In genomic region chr14:92515510-92516343, GRCh38 we compare ENCODE assay signal across 11 cellular contexts. TPM values are rescaled to one million over a fixed set of nuclear protein-coding genes. Genes with fewer than 3 reads are reported as not detected.
DNase-seq lines count a peak whose midpoint lies in the region; ATAC-seq and TF ChIP-seq lines count a peak whose summit lies in the region.
"Had no signal": no experiment of that assay in that cellular context is flagged by ENCODE, and none has a peak within 500 bp of the region (broad histone marks: within the 10 kb centered on the region; RNA-seq: fewer than 3 reads in every experiment).

No MANE protein-coding gene starts in this region.

- H3K4me1 ChIP-seq in BLaER1 treated with 17β-estradiol and CSF1 and Interleukin-3, amounts not matched to agents 10 nM and 100 nM: peaks cover 35 to 85% (median 54%) of the 10 kb centered on the region in 10 experiments
- peaks cover 3 to 27% of the 10 kb centered on the region in 2 donors for H3K4me1 ChIP-seq in ascending aorta

- H3K36me3 ChIP-seq in BLaER1 treated with 17β-estradiol and CSF1 and Interleukin-3, amounts not matched to agents 10 nM and 100 nM: peaks cover 0 to 5% (median 0%) of the 10 kb centered on the region in 11 experiments; a peak in 1 of 22 replicates
- H3K36me3 ChIP-seq in ascending aorta: no peaks in the 10 kb centered on the region

- no peaks in the 10 kb centered on the region for H3K9me3 ChIP-seq in BLaER1 treated with 17β-estradiol and CSF1 and Interleukin-3, amounts not matched to agents 10 nM and 100 nM (replicated peaks in 1 of 11)
- no peaks in the 10 kb centered on the region for H3K9me3 ChIP-seq in ascending aorta
- H3K9me3 ChIP-seq: SJSA1 had no signal

- H3K27ac Mint-ChIP-seq in HFFc6: no peak overlapping the region
- H3K27ac Mint-ChIP-seq in natural killer cell treated with Interleukin-12 subunit alpha and Interleukin-12 subunit beta and Interleukin-15 and Interleukin-18, amount 100 ng/mL, for 72 hours: peak overlapping the region; percentile 99 to 100

- ATAC-seq in natural killer cell treated with Interleukin-12 subunit alpha and Interleukin-12 subunit beta and Interleukin-15 and Interleukin-18, amount 100 ng/mL, for 72 hours: no peak
- ATAC-seq in HG03342 (IDR thresholded peaks at IDR 0.05; ENCODE audit: unreplicated experiment) (no peak), GM19351 (IDR thresholded peaks at IDR 0.05; ENCODE audit: unreplicated experiment) (no peak)

- H3K4me3 Mint-ChIP-seq in HFFc6: peak overlapping the region; percentile 85; the same call in 1 of the 2 replicates
- H3K4me3 Mint-ChIP-seq in natural killer cell treated with Interleukin-12 subunit alpha and Interleukin-12 subunit beta and Interleukin-15 and Interleukin-18, amount 100 ng/mL, for 72 hours: peak overlapping the region; percentile 87

- H4K20me1 ChIP-seq in BLaER1 treated with 17β-estradiol and CSF1 and Interleukin-3, amounts not matched to agents 10 nM and 100 nM: peaks cover 0 to 50% (median 12%) of the 10 kb centered on the region in 11 experiments; a peak in 10 of 22 replicates

- peak overlapping the region in 3 of 11 experiments; percentile 17 to 94 (median 93); a peak in 3 of 22 replicates for H3K9ac ChIP-seq in BLaER1 treated with 17β-estradiol and CSF1 and Interleukin-3, amounts not matched to agents 10 nM and 100 nM

- H3K9me3 Mint-ChIP-seq in HFFc6: no peaks in the 10 kb centered on the region
- no peaks in the 10 kb centered on the region for H3K9me3 Mint-ChIP-seq in natural killer cell treated with Interleukin-12 subunit alpha and Interleukin-12 subunit beta and Interleukin-15 and Interleukin-18, amount 100 ng/mL, for 72 hours

- peak overlapping the region in 2 of 11 experiments; percentile 2 to 95; a peak in 4 of 22 replicates for H3K27ac ChIP-seq in BLaER1 treated with 17β-estradiol and CSF1 and Interleukin-3, amounts not matched to agents 10 nM and 100 nM
- H3K27ac ChIP-seq in ascending aorta: peak overlapping the region in 1 of 2 donors; percentile 81
- H3K27ac ChIP-seq: SJSA1 had no signal

- intact Hi-C loops in ascending aorta (cut with DNase I): loop anchor here (2.0 to 10.0 kb wide), 3 partner anchors 87 to 279 kb away; partner anchors contain the start of gene GOLGA5

- peaks cover 0 to 24% (median 9%) of the 10 kb centered on the region in 11 experiments; a peak in 14 of 22 replicates for H3K27me3 ChIP-seq in BLaER1 treated with 17β-estradiol and CSF1 and Interleukin-3, amounts not matched to agents 10 nM and 100 nM
- H3K27me3 ChIP-seq in ascending aorta: no peaks in the 10 kb centered on the region
- H3K27me3 ChIP-seq: SJSA1 had no signal

- peaks cover 36% of the 10 kb centered on the region for H3K4me1 Mint-ChIP-seq in HFFc6 (ENCODE audit: low read depth)
- H3K4me1 Mint-ChIP-seq in natural killer cell treated with Interleukin-12 subunit alpha and Interleukin-12 subunit beta and Interleukin-15 and Interleukin-18, amount 100 ng/mL, for 72 hours (ENCODE audit: low read depth in 2 of 2): peaks cover 62 to 63% of the 10 kb centered on the region in 2 donors

- no peaks in the 10 kb centered on the region; the same call in 1 of the 2 replicates for H3K27me3 Mint-ChIP-seq in HFFc6 (ENCODE audit: insufficient read depth)
- H3K27me3 Mint-ChIP-seq in natural killer cell treated with Interleukin-12 subunit alpha and Interleukin-12 subunit beta and Interleukin-15 and Interleukin-18, amount 100 ng/mL, for 72 hours: no peaks in the 10 kb centered on the region

- peaks cover under 1% of the 10 kb centered on the region; the same call in 1 of the 2 replicates for H3K36me3 Mint-ChIP-seq in HFFc6 (ENCODE audit: low read depth)
- H3K36me3 Mint-ChIP-seq in natural killer cell treated with Interleukin-12 subunit alpha and Interleukin-12 subunit beta and Interleukin-15 and Interleukin-18, amount 100 ng/mL, for 72 hours: peaks cover 6% of the 10 kb centered on the region

- H3K4me2 ChIP-seq in BLaER1 treated with 17β-estradiol and CSF1 and Interleukin-3, amounts not matched to agents 10 nM and 100 nM: peak overlapping the region; percentile 90 to 100 (median 97)

- DNase-seq in HFFc6 (no peak), ascending aorta (ENCODE audit: low spot score in 2 of 2) (no peak), GM03348 (ENCODE audit: low spot score) (no peak), SHP77 treated with DMSO at 0.1 percent for 48 hours (lab: John Stamatoyannopoulos, UW) (no peak)
- no peak for DNase-seq in natural killer cell treated with Interleukin-12 subunit alpha and Interleukin-12 subunit beta and Interleukin-15 and Interleukin-18, amount 100 ng/mL, for 72 hours (ENCODE audit: low spot score)
- DNase-seq: effector CD4-positive, alpha-beta T cell; NCI-H2081 had no signal

- TF ChIP-seq CTCF in HFFc6 (IDR thresholded peaks at IDR 0.05) (no peak), ascending aorta (IDR thresholded peaks at IDR 0.05) (no peak)

- peak overlapping the region in 3 of 10 experiments; percentile 70 to 83 (median 79); a peak in 5 of 20 replicates for H3K4me3 ChIP-seq in BLaER1 treated with 17β-estradiol and CSF1 and Interleukin-3, amounts not matched to agents 10 nM and 100 nM
- H3K4me3 ChIP-seq in ascending aorta: peak overlapping the region; percentile 68 to 71
- H3K4me3 ChIP-seq: SJSA1 had no signal

RNA-seq across cellular contexts. Expression of gene RIN3, which starts 2.1 kb away (rescaled TPM):
- total RNA-seq in HFFc6 (2021; fragmentation: NEBNext Ultra II Directional; extraction: Animal tissue kit (Norgen Biotek cat#: 25700)): 10 to 100 TPM; 19.7 to 26.0 (median 24.6) TPM
- 30.3 TPM for total RNA-seq in ascending aorta
- total RNA-seq in natural killer cell treated with Interleukin-12 subunit alpha and Interleukin-12 subunit beta and Interleukin-15 and Interleukin-18, amount 100 ng/mL, for 72 hours: 100 to 1,000 TPM; 151 to 202 TPM
